ENCODE assay signal across 35 cellular contexts in the genomic region with DNA sequence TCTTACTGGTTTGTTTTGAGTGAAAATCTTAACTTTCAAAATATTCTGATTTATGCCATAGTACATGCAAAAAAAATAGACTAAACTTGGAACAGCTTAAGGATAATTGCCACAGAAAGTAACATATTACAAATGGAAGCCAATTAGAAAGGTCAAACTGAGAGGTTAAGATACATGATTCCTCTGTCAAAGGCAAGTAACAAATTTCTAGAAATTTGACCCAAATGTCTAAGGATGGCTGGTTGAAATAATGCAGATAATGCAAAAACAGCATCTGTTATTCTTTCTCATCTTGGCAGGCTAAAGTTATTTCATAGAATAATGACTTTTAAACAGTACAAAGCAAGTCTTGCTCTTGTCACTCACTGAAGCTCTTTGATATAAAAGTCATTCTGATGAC. TPM values are rescaled to one million over a fixed set of nuclear protein-coding genes. Genes with fewer than 3 reads are reported as not detected.
"Had no signal": no experiment of that assay in that cellular context is flagged by ENCODE, and none has a peak within 500 bp of the region (broad histone marks: within the 10 kb centered on the region; RNA-seq: fewer than 3 reads in every experiment).

No MANE protein-coding gene starts in this region.

- H3K4me3 ChIP-seq: adrenal gland, body of pancreas, breast epithelium, K562, Peyer's patch, SJSA1 had no signal

- DNase-seq: activated CD4-positive, alpha-beta T cell treated with anti-CD3 and anti-CD28 coated beads, Interleukin-2, amount 10 ng/mL, durations not matched to agents 24 days and 14 days; activated CD4-positive, alpha-beta T cell treated with anti-CD3 and anti-CD28 coated beads, Interleukin-2, amount 50 U/mL, for 4 hours; activated CD4-positive, CD25-positive, alpha-beta regulatory T cell; activated CD8-positive, alpha-beta T cell treated with anti-CD3 and anti-CD28 coated beads, Interleukin-2, amount 10 ng/mL, durations not matched to agents 7 days and 5 days; activated gamma-delta T cell; activated naive CD4-positive, alpha-beta T cell treated with Interleukin-2 at 50 U/mL for 16 hours; activated naive CD8-positive, alpha-beta T cell treated with anti-CD3 and anti-CD28 coated beads, Interleukin-2, amount 10 ng/mL, durations not matched to agents 7 days and 5 days; activated T-cell treated with anti-CD3 and anti-CD28 coated beads, Interleukin-2, amount 50 U/mL, for 24 hours; adrenal gland; body of pancreas; NCI-H1092 treated with DMSO at 0.1 percent for 48 hours; NCI-H1417 treated with DMSO at 0.1 percent for 48 hours; NCI-H187 treated with DMSO at 0.1 percent for 48 hours; NCI-H2081; NCI-H345; NCI-H510A; NCI-H526; NCI-H748 treated with DMSO at 0.1 percent for 48 hours; NK-92 treated with Interleukin-12 subunit alpha and Interleukin-12 subunit beta, amount 100 ng/mL, for 24 hours; PC-3; Peyer's patch; RPMI8226; SHP77 treated with DMSO at 0.1 percent for 48 hours; SW 1271; T-helper 1 cell; T-helper 2 cell; T-helper 9 cell; WERI-Rb-1 had no signal

- H3K36me3 ChIP-seq: adrenal gland, breast epithelium, Peyer's patch, WERI-Rb-1 had no signal

- H3K27ac ChIP-seq: adrenal gland, body of pancreas, breast epithelium, Peyer's patch, SJSA1, WERI-Rb-1 had no signal

- H3K4me1 ChIP-seq: adrenal gland, body of pancreas, breast epithelium, Peyer's patch, SJSA1 had no signal

- ATAC-seq: activated CD8-positive, alpha-beta T cell treated with anti-CD3 and anti-CD28 coated beads, Interleukin-2, amount 10 ng/mL, durations not matched to agents 7 days and 5 days; body of pancreas; K562; PC-3 had no signal

- H3K9me3 ChIP-seq: adrenal gland, body of pancreas, breast epithelium, Peyer's patch, SJSA1 had no signal

- H3K27me3 ChIP-seq: body of pancreas, breast epithelium, Peyer's patch, SJSA1 had no signal

RNA-seq across cellular contexts. Expression of a gene that starts 10.5 kb away (rescaled TPM):
- total RNA-seq: activated CD4-positive, alpha-beta T cell treated with anti-CD3 and anti-CD28 coated beads, Interleukin-2, amount 10 ng/mL, durations not matched to agents 24 days and 14 days; activated CD8-positive, alpha-beta T cell treated with anti-CD3 and anti-CD28 coated beads, Interleukin-2, amount 10 ng/mL, durations not matched to agents 7 days and 5 days; activated naive CD8-positive, alpha-beta T cell treated with anti-CD3 and anti-CD28 coated beads, Interleukin-2, amount 10 ng/mL, durations not matched to agents 7 days and 5 days; adrenal gland; body of pancreas; breast epithelium; Peyer's patch had no signal
- polyA plus RNA-seq: adrenal gland had no signal

RNA-seq across cellular contexts. Expression of a gene that starts 58.6 kb away (rescaled TPM):
- total RNA-seq: activated CD4-positive, alpha-beta T cell treated with anti-CD3 and anti-CD28 coated beads, Interleukin-2, amount 10 ng/mL, durations not matched to agents 24 days and 14 days; activated CD8-positive, alpha-beta T cell treated with anti-CD3 and anti-CD28 coated beads, Interleukin-2, amount 10 ng/mL, durations not matched to agents 7 days and 5 days; activated naive CD8-positive, alpha-beta T cell treated with anti-CD3 and anti-CD28 coated beads, Interleukin-2, amount 10 ng/mL, durations not matched to agents 7 days and 5 days; activated T-helper 2 cell treated with anti-CD3 and anti-CD28 coated beads, Interferon-gamma antibody, Interleukin-2, Interleukin-4, amounts not matched to agents 10 μg/mL and 5 μg/mL and 100 μg/mL, durations not matched to agents 14 hours and 24 hours and 36 hours; adrenal gland; astrocyte; body of pancreas; cardiac septum; M059J; PC-3; Peyer's patch had no signal
- polyA plus RNA-seq: adrenal gland had no signal
